15 cellular contexts compared by ENCODE assay signal in genomic region chr9:136757328-136757727, GRCh38. TPM values are rescaled to one million over a fixed set of nuclear protein-coding genes. Genes with fewer than 3 reads are reported as not detected.
"Had no signal": no experiment of that assay in that cellular context is flagged by ENCODE, and none has a peak within 500 bp of the region (broad histone marks: within the 10 kb centered on the region; RNA-seq: fewer than 3 reads in every experiment).

No MANE protein-coding gene starts in this region.

- H3K4me3 ChIP-seq: esophagus muscularis mucosa, lower lobe of right lung, uterus had no signal

- H3K9me3 ChIP-seq: lower lobe of right lung, uterus had no signal

- DNase-seq: activated CD4-positive, alpha-beta memory T cell treated with anti-CD3 and anti-CD28 coated beads for 36 hours; activated CD4-positive, alpha-beta T cell treated with anti-CD3 and anti-CD28 coated beads for 1 hour; activated gamma-delta T cell treated with Interleukin-2 at 50 U/mL for 16 hours; activated naive CD8-positive, alpha-beta T cell treated with anti-CD3 and anti-CD28 coated beads for 36 hours; activated T-cell treated with anti-CD3 and anti-CD28 coated beads, Interleukin-2, amount 50 U/mL, for 72 hours; natural killer cell; occipital lobe; stimulated activated CD4-positive, alpha-beta T cell treated with anti-CD3 and anti-CD28 coated beads, Interleukin-4, amount 100 ng/mL, for 4 hours; T-helper 2 cell; uterus had no signal

- H3K27ac ChIP-seq: esophagus muscularis mucosa, lower lobe of right lung, uterus had no signal

- H3K36me3 ChIP-seq: esophagus muscularis mucosa, lower lobe of right lung, uterus had no signal

- H3K27me3 ChIP-seq: uterus had no signal

- H3K4me1 ChIP-seq: lower lobe of right lung, uterus had no signal

RNA-seq across cellular contexts. Expression of gene LCN8, which starts 0.7 kb away (rescaled TPM):
- total RNA-seq: activated CD4-positive, alpha-beta memory T cell treated with anti-CD3 and anti-CD28 coated beads for 36 hours; activated naive CD8-positive, alpha-beta T cell treated with anti-CD3 and anti-CD28 coated beads for 36 hours; activated T-cell treated with anti-CD3 and anti-CD28 coated beads, Interleukin-2, amount 50 U/mL, for 72 hours; esophagus muscularis mucosa; fibroblast of villous mesenchyme; lower lobe of right lung; natural killer cell; occipital lobe; pulmonary artery endothelial cell; sciatic nerve had no signal

RNA-seq across cellular contexts. Expression of gene LCN15, which starts 7.0 kb away (rescaled TPM):
- total RNA-seq: activated CD4-positive, alpha-beta memory T cell treated with anti-CD3 and anti-CD28 coated beads for 36 hours; activated naive CD8-positive, alpha-beta T cell treated with anti-CD3 and anti-CD28 coated beads for 36 hours; activated T-cell treated with anti-CD3 and anti-CD28 coated beads, Interleukin-2, amount 50 U/mL, for 72 hours; esophagus muscularis mucosa; fibroblast of villous mesenchyme; lower lobe of right lung; natural killer cell; occipital lobe; pulmonary artery endothelial cell; sciatic nerve; uterus had no signal

RNA-seq across cellular contexts. Expression of gene LCN6, which starts 9.0 kb away (rescaled TPM):
- total RNA-seq: activated CD4-positive, alpha-beta memory T cell treated with anti-CD3 and anti-CD28 coated beads for 36 hours; activated naive CD8-positive, alpha-beta T cell treated with anti-CD3 and anti-CD28 coated beads for 36 hours; activated T-cell treated with anti-CD3 and anti-CD28 coated beads, Interleukin-2, amount 50 U/mL, for 72 hours; fibroblast of villous mesenchyme; natural killer cell; occipital lobe; pulmonary artery endothelial cell had no signal

RNA-seq across cellular contexts. Expression of gene LCN10, which starts 14.6 kb away (rescaled TPM):
- total RNA-seq: natural killer cell, occipital lobe had no signal
